Comparison of ENCODE assay signal across 21 cellular contexts in the genomic region with DNA sequence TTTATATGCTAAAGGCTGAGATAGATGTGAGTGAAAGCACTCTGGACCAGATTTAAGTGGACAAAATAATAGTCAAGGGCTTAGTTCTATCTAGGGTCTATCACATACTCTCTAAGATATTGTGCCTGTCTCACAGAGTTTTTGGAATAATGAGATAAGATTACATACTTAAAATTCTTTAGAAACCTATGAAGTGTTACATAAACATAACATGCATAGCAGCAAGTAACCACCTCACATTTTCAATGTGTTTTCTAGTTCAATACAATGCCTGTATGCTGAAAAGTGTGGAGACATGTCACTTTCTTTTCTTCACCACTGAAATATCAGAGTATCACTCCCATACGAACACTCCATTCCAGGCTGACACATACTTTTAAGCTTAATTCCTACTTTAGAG. TPM values are rescaled to one million over a fixed set of nuclear protein-coding genes. Genes with fewer than 3 reads are reported as not detected.
A peak's percentile ranks its signal among the peaks of the same experiment; 100 is the strongest.
DNase-seq lines count a peak whose midpoint lies in the region; ATAC-seq and TF ChIP-seq lines count a peak whose summit lies in the region.
"Had no signal": no experiment of that assay in that cellular context is flagged by ENCODE, and none has a peak within 500 bp of the region (broad histone marks: within the 10 kb centered on the region; RNA-seq: fewer than 3 reads in every experiment).

No MANE protein-coding gene starts in this region.

- H3K4me1 ChIP-seq in skeletal muscle satellite cell (ENCODE audit: control insufficient read depth, insufficient read depth, low read length) (peaks cover 31% of the 10 kb centered on the region), colonic mucosa (no peaks in the 10 kb centered on the region)
- H3K4me1 ChIP-seq: HAP-1 had no signal

- ATAC-seq in SK-N-SH treated with all-trans-retinoic acid at 6 μM for 48 hours (no peak), HG03460 (IDR thresholded peaks at IDR 0.05; ENCODE audit: unreplicated experiment) (no peak), HG03025 (IDR thresholded peaks at IDR 0.05; ENCODE audit: low FRiP score, unreplicated experiment) (no peak)
- ATAC-seq: A549, HepG2 had no signal

- H3K9ac ChIP-seq in skeletal muscle satellite cell (ENCODE audit: low read depth, low read length) (peak overlapping the region; percentile 16), colonic mucosa (ENCODE audit: low read depth in 2 of 2, low read length in 2 of 2) (no peak overlapping the region)
- H3K9ac ChIP-seq: BLaER1 treated with 17β-estradiol and CSF1 and Interleukin-3, amounts not matched to agents 10 nM and 100 nM had no signal

- H3K36me3 ChIP-seq in skeletal muscle satellite cell (ENCODE audit: insufficient read depth, low read length) (peaks cover 39% of the 10 kb centered on the region), colonic mucosa (no peaks in the 10 kb centered on the region)

- H3K9me3 ChIP-seq in skeletal muscle satellite cell (replicated peaks; ENCODE audit: low read length) (no peaks in the 10 kb centered on the region), colonic mucosa (no peaks in the 10 kb centered on the region)
- H3K9me3 ChIP-seq: A549, HAP-1 had no signal

- no peaks in the 10 kb centered on the region for H3K27me3 ChIP-seq in skeletal muscle satellite cell (ENCODE audit: control insufficient read depth, insufficient read depth, low read length)
- H3K27me3 ChIP-seq in colonic mucosa, result no peaks in the 10 kb centered on the region
- H3K27me3 ChIP-seq: BLaER1 treated with 17β-estradiol and CSF1 and Interleukin-3, amounts not matched to agents 10 nM and 100 nM had no signal

- H3K27ac ChIP-seq in colonic mucosa, result no peak overlapping the region
- H3K27ac ChIP-seq: A549, PC-9, RWPE1 had no signal

- intact Hi-C loops in colonic mucosa (cut with DNase I), result no loop called here

- TF ChIP-seq CTCF in fibroblast of pulmonary artery (IDR thresholded peaks at IDR 0.05; ENCODE audit: low read length, missing control alignments) (no peak), colonic mucosa (IDR thresholded peaks at IDR 0.05) (no peak)

- H3K4me2 ChIP-seq in skeletal muscle satellite cell (ENCODE audit: low read length), result peak overlapping the region; percentile 17
- H3K4me2 ChIP-seq: A549; BLaER1 treated with 17β-estradiol and CSF1 and Interleukin-3, amounts not matched to agents 10 nM and 100 nM; PC-9 had no signal

- H3K4me3 ChIP-seq in fibroblast of pulmonary artery (replicated peaks; ENCODE audit: low read depth, low read length) (no peak overlapping the region), skeletal muscle satellite cell (ENCODE audit: low read length) (no peak overlapping the region), colonic mucosa (no peak overlapping the region)
- H3K4me3 ChIP-seq: A549; BLaER1 treated with 17β-estradiol and CSF1 and Interleukin-3, amounts not matched to agents 10 nM and 100 nM; HAP-1; PC-9 had no signal

- peak; percentile 37 for DNase-seq in EH (ENCODE audit: low read depth)
- DNase-seq in fibroblast of pulmonary artery (ENCODE audit: low read depth), result peak; percentile 20
- no peak for DNase-seq in colonic mucosa
- DNase-seq: CD8-positive, alpha-beta memory T cell; DMS79 treated with DMSO at 0.1 percent for 48 hours; KG1; NCI-H1105 treated with DMSO at 0.1 percent for 48 hours; NCI-H1694 treated with DMSO at 0.1 percent for 48 hours; NCI-H2227 treated with DMSO at 0.1 percent for 48 hours; NCI-H524; PC-9; SIG-M5 had no signal

TF ChIP-seq in SK-N-SH treated with all-trans-retinoic acid at 6 μM for 48 hours, 23 proteins besides CTCF, POLR2A, EP300 and RAD21:
- TF ChIP-seq ESRRG (CRISPR knock-in tag; IDR thresholded peaks at IDR 0.05) (no peak), PPARA (CRISPR knock-in tag; IDR thresholded peaks at IDR 0.05; ENCODE audit: borderline replicate concordance) (no peak), ISL1 (CRISPR knock-in tag; IDR thresholded peaks at IDR 0.05) (peak; percentile 7; the same call in 1 of the 2 replicates), ZNF70 (CRISPR knock-in tag; IDR thresholded peaks at IDR 0.05) (no peak), ZFP3 (CRISPR knock-in tag; IDR thresholded peaks at IDR 0.05) (no peak)

RNA-seq across cellular contexts. Expression of gene SDCCAG8, which starts 16.1 kb away (rescaled TPM):
- total RNA-seq in skeletal muscle satellite cell (2012; rRNA removed), result 40.2 and 43.9 TPM in 2 replicates
- total RNA-seq in colonic mucosa, result 10 to 100 TPM; 18.4 to 18.8 TPM

RNA-seq across cellular contexts. Expression of gene CEP170, which starts 16.9 kb away (rescaled TPM):
- 105 and 122 TPM in 2 replicates for total RNA-seq in skeletal muscle satellite cell (2012; rRNA removed)
- total RNA-seq in colonic mucosa, result 10 to 100 TPM; 11.6 to 17.5 TPM
